26 cellular contexts compared by ENCODE assay signal in genomic region chr3:64730651-64731050, GRCh38. TPM values are rescaled to one million over a fixed set of nuclear protein-coding genes. Genes with fewer than 3 reads are reported as not detected.
DNase-seq lines count a peak whose midpoint lies in the region; ATAC-seq and TF ChIP-seq lines count a peak whose summit lies in the region.
"Had no signal": no experiment of that assay in that cellular context is flagged by ENCODE, and none has a peak within 500 bp of the region (broad histone marks: within the 10 kb centered on the region; RNA-seq: fewer than 3 reads in every experiment).

No MANE protein-coding gene starts in this region.

- H3K9me3 ChIP-seq in thyroid gland: no peaks in the 10 kb centered on the region
- H3K9me3 ChIP-seq: A549, Caco-2 had no signal

- ATAC-seq in GM21737 (IDR thresholded peaks at IDR 0.05; ENCODE audit: unreplicated experiment): no peak
- ATAC-seq: A549; CD8-positive, alpha-beta T cell; GM23338 had no signal

- no peaks in the 10 kb centered on the region for H3K27me3 ChIP-seq in thyroid gland

- H3K9me3 Mint-ChIP-seq in chondrocyte (ENCODE audit: low read depth): no peaks in the 10 kb centered on the region
- H3K9me3 Mint-ChIP-seq: GM23338, H9 had no signal

- peaks cover 6% of the 10 kb centered on the region for H3K4me1 Mint-ChIP-seq in chondrocyte (ENCODE audit: low read depth)

- no peak overlapping the region for H3K27ac Mint-ChIP-seq in chondrocyte (ENCODE audit: unreplicated experiment)
- H3K27ac Mint-ChIP-seq: CD8-positive, alpha-beta T cell; GM23338; H9 had no signal

- H3K36me3 Mint-ChIP-seq in chondrocyte (ENCODE audit: low read depth): no peaks in the 10 kb centered on the region
- H3K36me3 Mint-ChIP-seq: CD8-positive, alpha-beta T cell had no signal

- in situ Hi-C loops in Caki2 (cut with HindIII; ENCODE audit: low pct_unique_long_range_greater_than_20kb, low sequenced_read_pairs): no loop called here

- H3K4me1 ChIP-seq in thyroid gland: no peaks in the 10 kb centered on the region
- H3K4me1 ChIP-seq: A549, Caco-2 had no signal

- TF ChIP-seq CTCF in thyroid gland (IDR thresholded peaks at IDR 0.05) (no peak), chondrocyte (IDR thresholded peaks at IDR 0.05) (no peak)

- no peak overlapping the region for H3K4me3 ChIP-seq in thyroid gland (replicated peaks in 1 of 3)
- H3K4me3 ChIP-seq: A549, GM23338, PC-9 had no signal

- H3K27ac ChIP-seq in thyroid gland: no peak overlapping the region
- H3K27ac ChIP-seq: A549, C4-2B, KMS-11, PC-9, RWPE1 had no signal

- intact Hi-C loops in thyroid gland (cut with DNase I): no loop called here

- WGBS in thyroid gland, 2 donors: 69 to 70% methylated on average over 3 of the region's 3 CpGs

- H3K27me3 Mint-ChIP-seq in chondrocyte (ENCODE audit: low read depth): no peaks in the 10 kb centered on the region

- no peaks in the 10 kb centered on the region for H3K36me3 ChIP-seq in thyroid gland

- no peak for TF ChIP-seq POLR2A in thyroid gland (IDR thresholded peaks at IDR 0.05)

- H3K4me3 Mint-ChIP-seq in chondrocyte (ENCODE audit: unreplicated experiment): no peak overlapping the region
- H3K4me3 Mint-ChIP-seq: CD8-positive, alpha-beta T cell; GM23338; H9 had no signal

- DNase-seq in Caki2 (ENCODE audit: low read depth) (peak; percentile 0), RPMI7951 (ENCODE audit: low read depth) (peak; percentile 10), dermis blood vessel endothelial cell (peak; percentile 18), thyroid gland (peak; percentile 20 to 23), chondrocyte (ENCODE audit: low spot score) (no peak)
- DNase-seq in activated CD4-positive, alpha-beta T cell treated with anti-CD3 and anti-CD28 coated beads, Interleukin-2, amount 50 U/mL, for 48 hours: no peak
- DNase-seq: AML-193; Caco-2; CD8-positive, alpha-beta T cell; DMS153; DND-41; H9; IMR-90; MM.1S; NCI-H2029; NCI-H2227 treated with DMSO at 0.1 percent for 48 hours; NCI-H526 treated with DMSO at 0.1 percent for 48 hours; PC-9; SHP77 had no signal

RNA-seq across cellular contexts. Expression of gene ADAMTS9, which starts 42.9 kb away (rescaled TPM):
- total RNA-seq in Caki2 (2014; rRNA removed; shearing (Covaris generic); ENCODE audit: low replicate concordance): 5.7 and 9.1 TPM in 2 replicates
- total RNA-seq in RPMI7951 (2014; rRNA removed; shearing (Covaris generic)): 2.4 and 3.1 TPM in 2 replicates
- total RNA-seq in dermis blood vessel endothelial cell (80.3 and 86.0 TPM in 2 replicates), thyroid gland (100 to 1,000 TPM in 2 of 4 donors, 10 to 100 TPM in 2; 20.2 to 142 (median 74.9) TPM), chondrocyte (4.6 to 5.6 TPM (median 5.1 TPM) in 3 replicates)
- total RNA-seq: CD8-positive, alpha-beta T cell; SK-MEL-5 had no signal

Comparison
In these comparisons a context has a peak if more than half of its experiments do, and no peak if none do; other contexts are left out.
1. DNase-seq: peak in Caki2 (single experiment), RPMI7951 (single experiment), dermis blood vessel endothelial cell (single experiment) and thyroid gland (2 of 2); none in activated CD4-positive, alpha-beta T cell treated with anti-CD3 and anti-CD28 coated beads, Interleukin-2, amount 50 U/mL, for 48 hours (0 of 2) and chondrocyte (single experiment).